In genomic region chr2:237161239-237161638, GRCh38 we compare ENCODE assay signal across 18 cellular contexts.
DNase-seq lines count a peak whose midpoint lies in the region; ATAC-seq and TF ChIP-seq lines count a peak whose summit lies in the region.
"Had no signal": no experiment of that assay in that cellular context is flagged by ENCODE, and none has a peak within 500 bp of the region (broad histone marks: within the 10 kb centered on the region; RNA-seq: fewer than 3 reads in every experiment).

No MANE protein-coding gene starts in this region.

- H3K9me3 ChIP-seq in esophagus (ENCODE audit: control insufficient read depth in 2 of 2, insufficient read depth in 1 of 2, low read depth in 1 of 2, low read length in 1 of 2) = no peaks in the 10 kb centered on the region
- H3K9me3 ChIP-seq in upper lobe of right lung = no peaks in the 10 kb centered on the region
- H3K9me3 ChIP-seq: Caco-2 had no signal

- 71 to 72% methylated on average over 6 of the region's 6 CpGs for WGBS in esophagus, 2 donors

- DNase-seq in left ventricle myocardium superior (peak; percentile 70), upper lobe of right lung (no peak), nucleus accumbens (lab: John Stamatoyannopoulos, UW) (no peak), head of caudate nucleus (no peak), DMS114 treated with DMSO at 0.1 percent for 48 hours (lab: John Stamatoyannopoulos, UW; ENCODE audit: unreplicated experiment) (no peak)
- DNase-seq: activated CD4-positive, alpha-beta memory T cell treated with anti-CD3 and anti-CD28 coated beads for 36 hours; activated naive CD4-positive, alpha-beta T cell treated with anti-CD3 and anti-CD28 coated beads for 36 hours; Caco-2; naive B cell; NCI-H2081; NCI-H526 treated with DMSO at 0.1 percent for 48 hours; SIG-M5; WERI-Rb-1 had no signal

- H3K36me3 ChIP-seq in esophagus (ENCODE audit: control insufficient read depth in 2 of 2, insufficient read depth in 2 of 2, low read length in 1 of 2) (no peaks in the 10 kb centered on the region), rectal smooth muscle tissue (ENCODE audit: control insufficient read depth, insufficient read depth, low read length) (no peaks in the 10 kb centered on the region), upper lobe of right lung (no peaks in the 10 kb centered on the region)
- H3K36me3 ChIP-seq: WERI-Rb-1 had no signal

- H3K27ac ChIP-seq in esophagus (ENCODE audit: low read depth in 2 of 2, low read length in 1 of 2) = peak overlapping the region; percentile 40 to 85
- H3K27ac ChIP-seq in rectal smooth muscle tissue (ENCODE audit: low read depth, low read length) = peak overlapping the region; percentile 50
- peak overlapping the region; percentile 56 for H3K27ac ChIP-seq in upper lobe of right lung
- H3K27ac ChIP-seq: KMS-11, parathyroid adenoma, WERI-Rb-1 had no signal

- no peak for TF ChIP-seq CTCF in upper lobe of right lung (IDR thresholded peaks at IDR 0.05)

- ATAC-seq in left ventricle myocardium superior (peak; percentile 86), upper lobe of right lung (peak; percentile 35)
- ATAC-seq: left lobe of liver had no signal

- no peak overlapping the region for H3K9ac ChIP-seq in rectal smooth muscle tissue (ENCODE audit: low read length)
- H3K9ac ChIP-seq: KMS-11, parathyroid adenoma had no signal

- intact Hi-C loops in left ventricle myocardium superior (cut with micrococcal nuclease) = loop anchor here (10.0 kb wide), 1 partner anchor 244 kb away; no protein-coding TSS in a partner anchor
- intact Hi-C loops in upper lobe of right lung (cut with DNase I) = no loop called here
- intact Hi-C loops in head of caudate nucleus (cut with DNase I) = no loop called here

- no peaks in the 10 kb centered on the region for H3K27me3 ChIP-seq in esophagus (ENCODE audit: control insufficient read depth in 1 of 2, insufficient read depth in 2 of 2, low read length in 2 of 2)
- H3K27me3 ChIP-seq in rectal smooth muscle tissue (ENCODE audit: control insufficient read depth, insufficient read depth, low read length) = no peaks in the 10 kb centered on the region
- no peaks in the 10 kb centered on the region for H3K27me3 ChIP-seq in upper lobe of right lung

- peaks cover 4% of the 10 kb centered on the region in 2 donors for H3K4me1 ChIP-seq in esophagus (ENCODE audit: control insufficient read depth in 2 of 2, insufficient read depth in 2 of 2, low read length in 1 of 2)
- H3K4me1 ChIP-seq in rectal smooth muscle tissue (ENCODE audit: control insufficient read depth, insufficient read depth, low read length) = peaks cover 8% of the 10 kb centered on the region
- peaks cover 10% of the 10 kb centered on the region for H3K4me1 ChIP-seq in upper lobe of right lung
- H3K4me1 ChIP-seq: Caco-2, parathyroid adenoma had no signal

- H3K4me3 ChIP-seq in esophagus (ENCODE audit: low read depth in 1 of 2, low read length in 2 of 2) (no peak overlapping the region), rectal smooth muscle tissue (ENCODE audit: low read length) (no peak overlapping the region), upper lobe of right lung (no peak overlapping the region)
